Comparison of ENCODE assay signal across 23 cellular contexts in genomic region chr17:71378741-71379140, GRCh38.
"Had no signal": no experiment of that assay in that cellular context is flagged by ENCODE, and none has a peak within 500 bp of the region (broad histone marks: within the 10 kb centered on the region; RNA-seq: fewer than 3 reads in every experiment).

No MANE protein-coding gene starts in this region.

- H3K4me1 ChIP-seq: SJSA1 had no signal

- FAIRE-seq: K562, RCC 7860 had no signal

- H3K4me2 ChIP-seq: KMS-11 had no signal

- ATAC-seq: K562 had no signal

- H3K27ac ChIP-seq: HL-60, KMS-11, SJSA1, SK-N-MC had no signal

- H3K27me3 ChIP-seq: SJSA1 had no signal

- H3K36me3 ChIP-seq: SJSA1 had no signal

- DNase-seq: Kasumi-1, MM.1S, NCI-H1092 treated with DMSO at 0.1 percent for 48 hours, NCI-H1436, NCI-H187, NCI-H2029, NCI-H2081 treated with DMSO at 0.1 percent for 48 hours, NCI-H2171, NCI-H226, NCI-H446, NCI-H510A, NCI-H524 treated with DMSO at 0.1 percent for 48 hours, NCI-H69, NCI-H774, Right ventricle myocardium superior, RPMI8226, SIG-M5 had no signal

- H3K9me3 ChIP-seq: SJSA1 had no signal

- H3K9ac ChIP-seq: KMS-11 had no signal

- H3K4me3 ChIP-seq: K562, SJSA1, SK-N-MC had no signal
